ENCODE assay signal across 16 cellular contexts in genomic region chr6:43707269-43707668, GRCh38.
"Had no signal": no experiment of that assay in that cellular context is flagged by ENCODE, and none has a peak within 500 bp of the region (broad histone marks: within the 10 kb centered on the region; RNA-seq: fewer than 3 reads in every experiment).

No MANE protein-coding gene starts in this region.

- H3K36me3 ChIP-seq: left lung, neutrophil, right atrium auricular region, suprapubic skin, upper lobe of left lung had no signal

- H3K4me3 Mint-ChIP-seq: activated CD4-positive, alpha-beta memory T cell treated with anti-CD3 and anti-CD28 coated beads for 36 hours; activated naive CD8-positive, alpha-beta T cell treated with anti-CD3 and anti-CD28 coated beads for 36 hours; T-helper 2 cell treated with Interferon-gamma antibody and Interleukin-4, amounts not matched to agents 5 μg/mL and 100 μg/mL, for 36 hours had no signal

- H3K27ac Mint-ChIP-seq: activated CD4-positive, alpha-beta memory T cell treated with anti-CD3 and anti-CD28 coated beads for 36 hours; activated naive CD8-positive, alpha-beta T cell treated with anti-CD3 and anti-CD28 coated beads for 36 hours; T-helper 2 cell treated with Interferon-gamma antibody and Interleukin-4, amounts not matched to agents 5 μg/mL and 100 μg/mL, for 36 hours had no signal

- ATAC-seq: esophagus mucosa, left lung had no signal

- H3K4me3 ChIP-seq: left lung, right atrium auricular region, suprapubic skin, upper lobe of left lung had no signal

- H3K36me3 Mint-ChIP-seq: activated CD4-positive, alpha-beta memory T cell treated with anti-CD3 and anti-CD28 coated beads for 36 hours; activated naive CD8-positive, alpha-beta T cell treated with anti-CD3 and anti-CD28 coated beads for 36 hours had no signal

- H3K27me3 ChIP-seq: left lung, right atrium auricular region, suprapubic skin, upper lobe of left lung had no signal

- H3K27ac ChIP-seq: neutrophil, suprapubic skin had no signal

- H3K9me3 ChIP-seq: left lung, neutrophil, right atrium auricular region, suprapubic skin, upper lobe of left lung had no signal

- H3K9me3 Mint-ChIP-seq: activated CD4-positive, alpha-beta memory T cell treated with anti-CD3 and anti-CD28 coated beads for 36 hours; activated naive CD8-positive, alpha-beta T cell treated with anti-CD3 and anti-CD28 coated beads for 36 hours; T-helper 2 cell treated with Interferon-gamma antibody and Interleukin-4, amounts not matched to agents 5 μg/mL and 100 μg/mL, for 36 hours had no signal

- DNase-seq: activated CD4-positive, alpha-beta T cell treated with anti-CD3 and anti-CD28 coated beads for 1 hour; activated gamma-delta T cell treated with Interleukin-2 at 50 U/mL for 16 hours; activated naive CD8-positive, alpha-beta T cell treated with anti-CD3 and anti-CD28 coated beads for 36 hours; activated T-cell treated with anti-CD3 and anti-CD28 coated beads, Interleukin-2, amount 50 U/mL, for 48 hours; cerebellar nuclear complex; left lung; posterior cingulate gyrus; stimulated activated naive CD4-positive, alpha-beta T cell treated with Interleukin-2 at 50 U/mL for 16 hours; SW 1271; upper lobe of left lung had no signal
